10 cellular contexts compared by ENCODE assay signal in genomic region chr1:78006491-78006890, GRCh38. TPM values are rescaled to one million over a fixed set of nuclear protein-coding genes. Genes with fewer than 3 reads are reported as not detected.
DNase-seq lines count a peak whose midpoint lies in the region; ATAC-seq and TF ChIP-seq lines count a peak whose summit lies in the region.
"Had no signal": no experiment of that assay in that cellular context is flagged by ENCODE, and none has a peak within 500 bp of the region (broad histone marks: within the 10 kb centered on the region; RNA-seq: fewer than 3 reads in every experiment).

No MANE protein-coding gene starts in this region.

- ATAC-seq in thoracic aorta (ENCODE audit: insufficient number of reproducible peaks, low FRiP score, low read depth): no peak
- ATAC-seq in left colon: no peak

- TF ChIP-seq RAD21 in liver (IDR thresholded peaks at IDR 0.05): no peak

- no peaks in the 10 kb centered on the region for H3K9me3 ChIP-seq in adrenal gland (replicated peaks in 1 of 3)
- no peaks in the 10 kb centered on the region for H3K9me3 ChIP-seq in liver (ENCODE audit: control insufficient read depth in 4 of 4, low read length in 3 of 4)
- H3K9me3 ChIP-seq in thoracic aorta: no peaks in the 10 kb centered on the region

- no peak for TF ChIP-seq CTCF in adrenal gland (IDR thresholded peaks at IDR 0.05)
- TF ChIP-seq CTCF in liver (IDR thresholded peaks at IDR 0.05; ENCODE audit: low read depth, low read length, missing input control): no peak
- TF ChIP-seq CTCF in thoracic aorta (IDR thresholded peaks at IDR 0.05): no peak

- peaks cover 7 to 58% of the 10 kb centered on the region in 2 donors for H3K4me1 ChIP-seq in adrenal gland (replicated peaks in 1 of 2)
- peaks cover 2 to 18% (median 13%) of the 10 kb centered on the region in 4 donors for H3K4me1 ChIP-seq in liver (ENCODE audit: control insufficient read depth in 4 of 4, insufficient read depth in 4 of 4, low read length in 3 of 4)
- peaks cover 18 to 37% of the 10 kb centered on the region in 2 donors for H3K4me1 ChIP-seq in thoracic aorta (ENCODE audit: control insufficient read depth in 1 of 2, low read depth in 2 of 2)

- no peaks in the 10 kb centered on the region for H3K27me3 ChIP-seq in adrenal gland
- no peaks in the 10 kb centered on the region for H3K27me3 ChIP-seq in liver (ENCODE audit: control insufficient read depth in 4 of 4, insufficient read depth in 4 of 4, low read length in 3 of 4)
- no peaks in the 10 kb centered on the region for H3K27me3 ChIP-seq in thoracic aorta (replicated peaks; ENCODE audit: insufficient read depth)

- no peak for TF ChIP-seq POLR2A in adrenal gland (IDR thresholded peaks at IDR 0.05)

- no peaks in the 10 kb centered on the region for H3K9me3 Mint-ChIP-seq in activated T-cell treated with anti-CD3 and anti-CD28 coated beads, Interleukin-2, amount 50 U/mL, for 24 hours
- H3K9me3 Mint-ChIP-seq: CD14-positive monocyte had no signal

- intact Hi-C loops in adrenal gland (cut with DNase I) (no loop called here), left colon (cut with DNase I, micrococcal nuclease) (no loop called here)

- peak overlapping the region; percentile 86 for H3K4me3 Mint-ChIP-seq in activated T-cell treated with anti-CD3 and anti-CD28 coated beads, Interleukin-2, amount 50 U/mL, for 24 hours

- H3K9ac ChIP-seq in liver (ENCODE audit: low read depth in 1 of 2, low read length in 2 of 2): peak overlapping the region; percentile 97 to 100

- H3K36me3 ChIP-seq in adrenal gland (replicated peaks in 1 of 2) (no peaks in the 10 kb centered on the region), liver (ENCODE audit: control insufficient read depth in 4 of 4, insufficient read depth in 3 of 4, low read depth in 1 of 4, low read length in 3 of 4) (no peaks in the 10 kb centered on the region), thoracic aorta (no peaks in the 10 kb centered on the region)

- H3K36me3 Mint-ChIP-seq in activated T-cell treated with anti-CD3 and anti-CD28 coated beads, Interleukin-2, amount 50 U/mL, for 24 hours (ENCODE audit: low read depth): peaks cover 4% of the 10 kb centered on the region

- peaks cover 60% of the 10 kb centered on the region for H3K4me1 Mint-ChIP-seq in activated T-cell treated with anti-CD3 and anti-CD28 coated beads, Interleukin-2, amount 50 U/mL, for 24 hours (ENCODE audit: low read depth)

- H3K4me3 ChIP-seq in adrenal gland (peak overlapping the region in 3 of 4 donors; percentile 2 to 81 (median 42)), liver (ENCODE audit: low read depth in 1 of 3, low read length in 3 of 3) (peak overlapping the region; percentile 42 to 84 (median 75)), thoracic aorta (peak overlapping the region; percentile 79)

- no peak for DNase-seq in activated T-cell treated with anti-CD3 and anti-CD28 coated beads, Interleukin-2, amount 50 U/mL, for 24 hours
- DNase-seq in activated T-cell treated with anti-CD3 and anti-CD28 coated beads, Interleukin-2, amount 50 U/mL, for 48 hours: no peak
- DNase-seq in adrenal gland (no peak), thoracic aorta (ENCODE audit: low spot score) (no peak), left colon (no peak), NCI-H510A (lab: John Stamatoyannopoulos, UW) (no peak)
- no peak for DNase-seq in effector CD4-positive, alpha-beta T cell
- DNase-seq: NCI-H1930 had no signal

- no peaks in the 10 kb centered on the region for H3K27me3 Mint-ChIP-seq in activated T-cell treated with anti-CD3 and anti-CD28 coated beads, Interleukin-2, amount 50 U/mL, for 24 hours

- H3K27ac Mint-ChIP-seq in activated T-cell treated with anti-CD3 and anti-CD28 coated beads, Interleukin-2, amount 50 U/mL, for 24 hours: no peak overlapping the region

- H3K27ac ChIP-seq in adrenal gland: peak overlapping the region; percentile 83 to 95 (median 86)
- H3K27ac ChIP-seq in liver (ENCODE audit: low read depth in 1 of 2, low read length in 2 of 2): peak overlapping the region; percentile 97 to 99
- peak overlapping the region; percentile 89 to 91 for H3K27ac ChIP-seq in thoracic aorta

TF ChIP-seq in liver, 16 proteins besides CTCF, POLR2A, EP300 and RAD21:
- TF ChIP-seq RXRA (IDR thresholded peaks at IDR 0.05): no peak
- TF ChIP-seq FOXA2 (IDR thresholded peaks at IDR 0.05): peak; percentile 74
- no peak for TF ChIP-seq GABPA (IDR thresholded peaks at IDR 0.05 in 1 of 2, conservative IDR thresholded peaks at IDR 0.05 in 1 of 2)
TF ChIP-seq in liver: peak in this region for 1.

RNA-seq across cellular contexts. Expression of gene DNAJB4, which starts 1.8 kb away (rescaled TPM):
- total RNA-seq in adrenal gland (100 to 1,000 TPM in 2 of 8 donors, 10 to 100 TPM in 6; 31.8 to 182 (median 68.8) TPM), liver (10 to 100 TPM; 13.5 to 21.6 TPM), thoracic aorta (10 to 100 TPM; 41.0 to 59.8 TPM), left colon (10 to 100 TPM; 10.5 to 15.9 TPM)
- polyA plus RNA-seq in adrenal gland (100 to 1,000 TPM in 1 of 3 donors, 10 to 100 TPM in 2; 32.1 to 165 (median 41.8) TPM), liver (1 to 10 TPM; 5.7 to 6.5 TPM)

RNA-seq across cellular contexts. Expression of gene FUBP1, which starts 27.6 kb away (rescaled TPM):
- total RNA-seq in adrenal gland: 100 to 1,000 TPM in 4 of 8 donors, 10 to 100 TPM in 4; 65.8 to 169 (median 108) TPM
- polyA plus RNA-seq in adrenal gland: 100 to 1,000 TPM in 1 of 3 donors, 10 to 100 TPM in 2; 37.3 to 177 (median 59.2) TPM
- total RNA-seq in liver: 10 to 100 TPM; 77.1 to 97.4 TPM
- 10 to 100 TPM; 16.3 to 17.3 TPM for polyA plus RNA-seq in liver
- 100 to 1,000 TPM in 1 of 2 donors, 10 to 100 TPM in 1; 73.8 to 118 TPM for total RNA-seq in thoracic aorta
- total RNA-seq in left colon: 10 to 100 TPM; 78.0 to 94.7 TPM

RNA-seq across cellular contexts. Expression of gene GIPC2, which starts 39.3 kb away (rescaled TPM):
- total RNA-seq in adrenal gland (10 to 100 TPM; 13.8 to 53.4 (median 35.2) TPM), liver (10 to 100 TPM in 1 of 2 donors, 1 to 10 TPM in 1; 5.0 to 10.9 TPM), thoracic aorta (1 to 10 TPM; 1.6 to 3.2 TPM), left colon (10 to 100 TPM; 30.5 to 32.4 TPM)
- polyA plus RNA-seq in adrenal gland (10 to 100 TPM; 10.6 to 15.8 (median 14.8) TPM), liver (1 to 10 TPM; 3.7 to 7.9 TPM)
- polyA plus RNA-seq: CD14-positive monocyte had no signal
